In genomic region chr17:39962642-39963220, GRCh38 we compare ENCODE assay signal across 13 cellular contexts. TPM values are rescaled to one million over a fixed set of nuclear protein-coding genes. Genes with fewer than 3 reads are reported as not detected.
DNase-seq lines count a peak whose midpoint lies in the region; ATAC-seq, FAIRE-seq and TF ChIP-seq lines count a peak whose summit lies in the region.
"Had no signal": no experiment of that assay in that cellular context is flagged by ENCODE, and none has a peak within 500 bp of the region (broad histone marks: within the 10 kb centered on the region; RNA-seq: fewer than 3 reads in every experiment).

Gene GSDMA (plus strand): TSS chr17:39963004. CDS start chr17:39965688, 2,684 bp downstream.

- H3K27ac ChIP-seq in neural progenitor cell: no peak within 1 kb of the TSS
- no peak within 1 kb of the TSS for H3K27ac ChIP-seq in hepatocyte
- H3K27ac ChIP-seq: gastroesophageal sphincter, SJCRH30, vagina had no signal

- H3K79me2 ChIP-seq in neural progenitor cell (ENCODE audit: low read depth) (no peaks in the 10 kb centered on the region), hepatocyte (no peaks in the 10 kb centered on the region)

- H3K27me3 ChIP-seq in neural progenitor cell (no peaks in the 10 kb centered on the region), hepatocyte (no peaks in the 10 kb centered on the region)
- H3K27me3 ChIP-seq: vagina had no signal

- H4K20me1 ChIP-seq in neural progenitor cell (ENCODE audit: low read depth): no peaks in the 10 kb centered on the region
- no peaks in the 10 kb centered on the region for H4K20me1 ChIP-seq in hepatocyte (ENCODE audit: insufficient read depth, poor library complexity, severe bottlenecking)

- H3K9me2 ChIP-seq in hepatocyte (replicated peaks; ENCODE audit: insufficient read depth): no peaks in the 10 kb centered on the region

- CTCF ChIA-PET in activated CD8-positive, alpha-beta T cell treated with anti-CD3 and anti-CD28 coated beads, Interleukin-2, amount 10 ng/mL, durations not matched to agents 7 days and 5 days (lab: Charles Lee): interaction anchor here (0.9 to 4.2 kb wide), 2 partner anchors 18 to 144 kb away, joined by 3 to 26 read pairs; partner anchors contain the start of gene PSMD3

- H3K9ac ChIP-seq in neural progenitor cell: no peak within 1 kb of the TSS

- no peak within 1 kb of the TSS for H3K4me2 ChIP-seq in neural progenitor cell
- H3K4me2 ChIP-seq in hepatocyte: no peak within 1 kb of the TSS

- intact Hi-C loops in left colon (cut with DNase I, micrococcal nuclease): no loop called here

- peaks cover 30% of the 10 kb centered on the region for H3K4me1 Mint-ChIP-seq in activated CD8-positive, alpha-beta T cell treated with anti-CD3 and anti-CD28 coated beads, Interleukin-2, amount 10 ng/mL, durations not matched to agents 7 days and 5 days (ENCODE audit: low read depth)
- peaks cover 13% of the 10 kb centered on the region for H3K4me1 Mint-ChIP-seq in neural progenitor cell

- TF ChIP-seq CTCF in neural progenitor cell (IDR thresholded peaks at IDR 0.05) (no peak), hepatocyte (IDR thresholded peaks at IDR 0.05; ENCODE audit: poor library complexity) (no peak)

- no peak for FAIRE-seq in H54 (lab: Jason Lieb, UNC)

- 81% methylated on average over 6 of the region's 6 CpGs for WGBS in hepatocyte (ENCODE audit: low lambda C conversion rate, missing lambda C conversion rate)

- H3K4me1 ChIP-seq in neural progenitor cell (no peaks in the 10 kb centered on the region), hepatocyte (ENCODE audit: insufficient read depth) (peaks cover 9% of the 10 kb centered on the region)

- no peak for TF ChIP-seq POLR2A in H54 (IDR thresholded peaks at IDR 0.05; ENCODE audit: low read depth, low read length)

- no peaks in the 10 kb centered on the region for H3K36me3 ChIP-seq in neural progenitor cell
- no peaks in the 10 kb centered on the region for H3K36me3 ChIP-seq in hepatocyte (replicated peaks; ENCODE audit: insufficient read depth, low read depth)
- H3K36me3 ChIP-seq: gastroesophageal sphincter, SJCRH30, vagina had no signal

- H2AFZ ChIP-seq in neural progenitor cell (replicated peaks) (no peak within 1 kb of the TSS), hepatocyte (no peak within 1 kb of the TSS)

- no peaks in the 10 kb centered on the region for H3K9me3 ChIP-seq in neural progenitor cell (ENCODE audit: low read depth)
- no peaks in the 10 kb centered on the region for H3K9me3 ChIP-seq in hepatocyte (ENCODE audit: low read depth)
- H3K9me3 ChIP-seq: gastroesophageal sphincter, SJCRH30, vagina had no signal

- H3K4me3 ChIP-seq in neural progenitor cell (no peak within 1 kb of the TSS), hepatocyte (no peak within 1 kb of the TSS)
- H3K4me3 ChIP-seq: gastroesophageal sphincter, SJCRH30, vagina had no signal

- H3K4me3 Mint-ChIP-seq in activated CD8-positive, alpha-beta T cell treated with anti-CD3 and anti-CD28 coated beads, Interleukin-2, amount 10 ng/mL, durations not matched to agents 7 days and 5 days: peak within 1 kb of the TSS; percentile 34
- no peak within 1 kb of the TSS for H3K4me3 Mint-ChIP-seq in neural progenitor cell
- H3K4me3 Mint-ChIP-seq: memory B cell had no signal

- peak within 1 kb of the TSS; percentile 78 for H3K27ac Mint-ChIP-seq in activated CD8-positive, alpha-beta T cell treated with anti-CD3 and anti-CD28 coated beads, Interleukin-2, amount 10 ng/mL, durations not matched to agents 7 days and 5 days
- H3K27ac Mint-ChIP-seq in neural progenitor cell: peak within 1 kb of the TSS; percentile 93
- H3K27ac Mint-ChIP-seq: memory B cell had no signal

- peaks cover 4% of the 10 kb centered on the region for H3K27me3 Mint-ChIP-seq in activated CD8-positive, alpha-beta T cell treated with anti-CD3 and anti-CD28 coated beads, Interleukin-2, amount 10 ng/mL, durations not matched to agents 7 days and 5 days (ENCODE audit: low read depth)
- peaks cover 19% of the 10 kb centered on the region for H3K27me3 Mint-ChIP-seq in neural progenitor cell (ENCODE audit: insufficient read depth, low read depth)
- H3K27me3 Mint-ChIP-seq: memory B cell had no signal

- DNase-seq in activated T-cell treated with anti-CD3 and anti-CD28 coated beads for 4 hours (peak; percentile 23), DMS53 (lab: John Stamatoyannopoulos, UW) (peak; percentile 88), neural progenitor cell (ENCODE audit: low spot score) (no peak), left colon (no peak), H54 (ENCODE audit: insufficient read length, low spot score) (no peak), hepatocyte (ENCODE audit: low spot score) (no peak)
- no peak for DNase-seq in activated T-cell treated with anti-CD3 and anti-CD28 coated beads, Interleukin-2, amount 50 U/mL, for 1 hour
- DNase-seq in activated CD8-positive, alpha-beta T cell treated with anti-CD3 and anti-CD28 coated beads, Interleukin-2, amount 10 ng/mL, durations not matched to agents 7 days and 5 days: no peak
- DNase-seq: SJCRH30 had no signal

- no peaks in the 10 kb centered on the region for H3F3A ChIP-seq in neural progenitor cell (ENCODE audit: low read depth)

- no peaks in the 10 kb centered on the region for H3K36me3 Mint-ChIP-seq in activated CD8-positive, alpha-beta T cell treated with anti-CD3 and anti-CD28 coated beads, Interleukin-2, amount 10 ng/mL, durations not matched to agents 7 days and 5 days (ENCODE audit: low read depth)
- H3K36me3 Mint-ChIP-seq in neural progenitor cell: no peaks in the 10 kb centered on the region
- H3K36me3 Mint-ChIP-seq: memory B cell had no signal

- ATAC-seq in activated CD8-positive, alpha-beta T cell treated with anti-CD3 and anti-CD28 coated beads, Interleukin-2, amount 10 ng/mL, durations not matched to agents 7 days and 5 days: no peak
- no peak for ATAC-seq in left colon
- ATAC-seq: gastroesophageal sphincter, right cardiac atrium had no signal

- POLR2A ChIA-PET in activated CD8-positive, alpha-beta T cell treated with anti-CD3 and anti-CD28 coated beads, Interleukin-2, amount 10 ng/mL, durations not matched to agents 7 days and 5 days (lab: Charles Lee): interaction anchor here (1.5 kb wide), 1 partner anchor 18 kb away, joined by 5 read pairs; the partner anchor contains the start of gene PSMD3

- no peaks in the 10 kb centered on the region for H3K9me3 Mint-ChIP-seq in activated CD8-positive, alpha-beta T cell treated with anti-CD3 and anti-CD28 coated beads, Interleukin-2, amount 10 ng/mL, durations not matched to agents 7 days and 5 days (ENCODE audit: insufficient read depth)
- no peaks in the 10 kb centered on the region for H3K9me3 Mint-ChIP-seq in neural progenitor cell
- H3K9me3 Mint-ChIP-seq: memory B cell had no signal

RNA-seq across cellular contexts. Expression of gene GSDMA, which starts in this region (rescaled TPM):
- total RNA-seq in activated CD8-positive, alpha-beta T cell treated with anti-CD3 and anti-CD28 coated beads, Interleukin-2, amount 10 ng/mL, durations not matched to agents 7 days and 5 days: 1 to 10 TPM; 3.3 to 4.5 TPM
- total RNA-seq in neural progenitor cell (ENCODE audit: low replicate concordance): 0.09 TPM in 1 of 2 replicates, not detected in the other
- under 1 TPM in 1 of 2 donors, not detected in 1; 0.58 TPM for total RNA-seq in left colon
- total RNA-seq in hepatocyte: 0.08 TPM in 1 of 2 replicates, not detected in the other
- 0.08 and 0.21 TPM in 2 replicates for polyA plus RNA-seq in hepatocyte
- total RNA-seq: SJCRH30 had no signal
- polyA plus RNA-seq: right cardiac atrium had no signal

Comparison
In these comparisons a context has a peak if more than half of its experiments do, and no peak if none do; other contexts are left out.
1. DNase-seq: peak in activated T-cell treated with anti-CD3 and anti-CD28 coated beads for 4 hours (single experiment) and DMS53 (single experiment); none in activated T-cell treated with anti-CD3 and anti-CD28 coated beads, Interleukin-2, amount 50 U/mL, for 1 hour (single experiment), activated CD8-positive, alpha-beta T cell treated with anti-CD3 and anti-CD28 coated beads, Interleukin-2, amount 10 ng/mL, durations not matched to agents 7 days and 5 days (single experiment), neural progenitor cell (single experiment), left colon (0 of 2), H54 (single experiment) and hepatocyte (single experiment).